ENCODE assay signal across 11 cellular contexts in the genomic region with DNA sequence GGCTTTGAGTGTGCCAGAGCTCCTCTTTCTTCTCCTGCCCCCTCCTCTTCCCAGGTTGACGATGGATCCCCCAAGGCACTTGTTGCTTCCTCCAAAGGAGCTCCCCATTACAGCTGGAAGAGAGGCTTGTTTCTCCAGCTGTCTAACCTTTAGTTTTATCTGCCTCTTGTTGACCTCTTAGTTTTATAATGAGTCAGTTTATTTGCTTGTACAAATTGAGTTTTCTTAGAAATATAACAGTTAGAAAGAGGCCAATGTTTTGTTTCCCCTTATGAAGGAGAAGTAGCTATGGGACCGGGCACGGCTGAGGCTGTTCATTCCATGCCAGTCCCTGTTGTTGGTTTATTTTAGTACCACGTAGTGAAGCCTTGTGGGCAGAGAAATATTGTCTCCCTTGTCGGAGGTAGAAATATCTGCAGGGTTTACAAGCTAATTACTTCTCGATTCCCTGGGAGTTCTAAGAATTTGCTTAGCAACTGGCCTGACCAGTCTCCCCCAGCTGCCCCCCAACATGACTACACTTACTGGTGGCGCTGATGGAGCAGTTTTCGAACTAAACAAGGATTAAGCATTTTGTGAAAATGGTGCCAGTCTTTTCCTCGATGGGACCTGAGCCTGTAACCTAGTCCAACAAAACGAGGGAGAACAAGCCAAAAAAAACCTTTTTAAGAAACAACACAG.
A peak's percentile ranks its signal among the peaks of the same experiment; 100 is the strongest.
DNase-seq lines count a peak whose midpoint lies in the region; ATAC-seq lines count a peak whose summit lies in the region.
"Had no signal": no experiment of that assay in that cellular context is flagged by ENCODE, and none has a peak within 500 bp of the region (broad histone marks: within the 10 kb centered on the region; RNA-seq: fewer than 3 reads in every experiment).

No MANE protein-coding gene starts in this region.

- H2AFZ ChIP-seq in neuronal stem cell (ENCODE audit: low read length) = peak overlapping the region; percentile 72

- H3K79me1 ChIP-seq in neuronal stem cell (ENCODE audit: low read depth, low read length) = no peaks in the 10 kb centered on the region

- no peak overlapping the region for H2BK12ac ChIP-seq in neuronal stem cell (ENCODE audit: low read length)

- H3K27me3 ChIP-seq in neuronal stem cell (ENCODE audit: control insufficient read depth in 3 of 3, insufficient read depth in 3 of 3, low read depth in 1 of 3, low read length in 3 of 3) = no peaks in the 10 kb centered on the region
- H3K27me3 ChIP-seq in aorta (ENCODE audit: control insufficient read depth in 1 of 2, insufficient read depth in 2 of 2, low read length in 1 of 2) = no peaks in the 10 kb centered on the region

- H2AK5ac ChIP-seq in neuronal stem cell (ENCODE audit: low read depth, low read length) = peak overlapping the region; percentile 44

- intact Hi-C loops in Right ventricle myocardium inferior (cut with DNase I) (loop anchor here (10.0 kb wide), 2 partner anchors 150 to 190 kb away; no protein-coding TSS in a partner anchor), cardiac septum (cut with DNase I) (loop anchor here (5.0 to 10.0 kb wide), 3 partner anchors 138 to 430 kb away; no protein-coding TSS in a partner anchor), aorta (cut with DNase I) (loop anchor here (2.0 to 5.0 kb wide), 5 partner anchors 48 to 158 kb away; a partner anchor contains a TSS)

- H3K4me3 ChIP-seq in neuronal stem cell (ENCODE audit: low read length in 2 of 2) = no peak overlapping the region
- no peak overlapping the region for H3K4me3 ChIP-seq in aorta (ENCODE audit: low read length in 2 of 2)

- H3K9me3 ChIP-seq in neuronal stem cell (replicated peaks in 1 of 2; ENCODE audit: control insufficient read depth in 2 of 2, insufficient read depth in 1 of 2, low read depth in 1 of 2, low read length in 2 of 2) (no peaks in the 10 kb centered on the region), aorta (ENCODE audit: control insufficient read depth, low read length) (no peaks in the 10 kb centered on the region)

- H3K4me2 ChIP-seq in neuronal stem cell (ENCODE audit: insufficient read depth, low read length, poor library complexity, severe bottlenecking) = no peak overlapping the region

- DNase-seq in Right ventricle myocardium inferior (ENCODE audit: missing footprints) (peak; percentile 67), cardiac septum (ENCODE audit: low spot score) (no peak), globus pallidus (ENCODE audit: low spot score) (peak; percentile 26), neuronal stem cell (ENCODE audit: low spot score) (no peak), aorta (peak in 1 of 2 donors; percentile 67), NCI-H526 treated with DMSO at 0.1 percent for 48 hours (lab: John Stamatoyannopoulos, UW) (no peak)
- DNase-seq: activated CD8-positive, alpha-beta memory T cell treated with anti-CD3 and anti-CD28 coated beads for 24 hours; effector CD8-positive, alpha-beta T cell; NK-92 treated with Interleukin-12 subunit alpha and Interleukin-12 subunit beta, amount 100 ng/mL, for 24 hours had no signal

- H3K4ac ChIP-seq in neuronal stem cell (ENCODE audit: low read length) = no peak overlapping the region

- H3K18ac ChIP-seq in neuronal stem cell (ENCODE audit: low read length) = peak overlapping the region; percentile 8

- peaks cover 6 to 26% of the 10 kb centered on the region in 2 donors for H3K4me1 ChIP-seq in neuronal stem cell (ENCODE audit: control insufficient read depth in 2 of 2, insufficient read depth in 1 of 2, low read depth in 1 of 2, low read length in 2 of 2)
- peaks cover 2 to 5% of the 10 kb centered on the region in 2 donors for H3K4me1 ChIP-seq in aorta (ENCODE audit: control insufficient read depth in 1 of 2, insufficient read depth in 2 of 2, low read length in 2 of 2)

- H3K23ac ChIP-seq in neuronal stem cell (ENCODE audit: low read depth, low read length, poor library complexity) = no peak overlapping the region

- WGBS in neuronal stem cell (ENCODE audit: extremely low coverage in 2 of 2, insufficient read length in 2 of 2, insufficient replicate concordance in 1 of 2), 2 donors = no CpG with 5 or more reads among the region's 10 CpGs
- WGBS in aorta, 2 donors = 0 to 2% methylated on average over 10 of the region's 10 CpGs

- no peak overlapping the region for H3K14ac ChIP-seq in neuronal stem cell (ENCODE audit: low read length)

- H4K91ac ChIP-seq in neuronal stem cell (ENCODE audit: low read depth, low read length, poor library complexity) = no peak overlapping the region

- H3K27ac ChIP-seq in neuronal stem cell (replicated peaks; ENCODE audit: low read length) = no peak overlapping the region
- peak overlapping the region; percentile 33 to 97 for H3K27ac ChIP-seq in aorta (ENCODE audit: low read depth in 1 of 2, low read length in 2 of 2)

- H3K36me3 ChIP-seq in neuronal stem cell (replicated peaks in 1 of 2; ENCODE audit: control insufficient read depth in 2 of 2, insufficient read depth in 2 of 2, low read length in 2 of 2) (no peaks in the 10 kb centered on the region), aorta (ENCODE audit: control insufficient read depth in 1 of 2, insufficient read depth in 2 of 2, low read length in 1 of 2) (no peaks in the 10 kb centered on the region)

- no peak overlapping the region for H2BK15ac ChIP-seq in neuronal stem cell (ENCODE audit: low read length)

- peak; percentile 62 for ATAC-seq in Right ventricle myocardium inferior
- ATAC-seq in aorta (ENCODE audit: low FRiP score) = peak; percentile 83
- ATAC-seq in HG03108 (IDR thresholded peaks at IDR 0.05; ENCODE audit: unreplicated experiment) = no peak
- no peak for ATAC-seq in GM19397 (IDR thresholded peaks at IDR 0.05; ENCODE audit: unreplicated experiment)

- H3K9ac ChIP-seq in neuronal stem cell (ENCODE audit: low read depth, low read length, poor library complexity) = no peak overlapping the region

- H4K8ac ChIP-seq in neuronal stem cell (ENCODE audit: low read depth, low read length) = no peak overlapping the region

- no peak overlapping the region for H2BK5ac ChIP-seq in neuronal stem cell (ENCODE audit: low read length)

- no peak overlapping the region for H2BK120ac ChIP-seq in neuronal stem cell (ENCODE audit: low read depth, low read length)

Comparison
In these comparisons a context has a peak if more than half of its experiments do, and no peak if none do; other contexts are left out.
1. DNase-seq: peak in Right ventricle myocardium inferior (single experiment) and globus pallidus (single experiment); none in cardiac septum (single experiment), neuronal stem cell (single experiment) and NCI-H526 treated with DMSO at 0.1 percent for 48 hours (single experiment).
2. ATAC-seq: peak in Right ventricle myocardium inferior (single experiment) and aorta (single experiment); none in HG03108 (single experiment) and GM19397 (single experiment).